11 cellular contexts compared by ENCODE assay signal in the genomic region with DNA sequence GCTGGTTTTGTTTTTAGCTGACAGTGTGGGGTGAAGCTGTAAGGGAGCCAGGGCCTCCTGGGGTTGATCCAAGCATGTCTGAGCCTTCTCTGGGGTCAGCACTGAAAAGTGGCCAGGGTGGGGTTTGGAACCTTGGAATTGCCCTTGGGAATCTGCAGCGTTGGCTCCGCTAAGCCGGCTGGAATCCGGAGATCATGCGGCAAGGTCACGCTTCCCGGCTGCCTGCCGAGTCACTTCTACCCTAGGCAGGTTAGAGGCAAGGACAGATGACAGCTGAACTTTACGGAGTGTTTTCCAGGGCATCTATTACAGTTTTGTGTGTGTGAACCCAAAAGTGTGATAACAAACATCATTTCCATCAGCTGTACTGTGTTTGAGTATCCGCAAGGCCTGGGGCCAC. TPM values are rescaled to one million over a fixed set of nuclear protein-coding genes. Genes with fewer than 3 reads are reported as not detected.
DNase-seq lines count a peak whose midpoint lies in the region; ATAC-seq, FAIRE-seq and TF ChIP-seq lines count a peak whose summit lies in the region.
"Had no signal": no experiment of that assay in that cellular context is flagged by ENCODE, and none has a peak within 500 bp of the region (broad histone marks: within the 10 kb centered on the region; RNA-seq: fewer than 3 reads in every experiment).

No MANE protein-coding gene starts in this region.

- H3K36me3 ChIP-seq in stomach: no peaks in the 10 kb centered on the region
- H3K36me3 ChIP-seq: prostate gland had no signal

- TF ChIP-seq POLR2A in stomach (IDR thresholded peaks at IDR 0.05): no peak

- H3K4me1 Mint-ChIP-seq in activated CD4-positive, alpha-beta T cell treated with anti-CD3 and anti-CD28 coated beads for 36 hours: peaks cover 80% of the 10 kb centered on the region
- H3K4me1 Mint-ChIP-seq in activated naive CD8-positive, alpha-beta T cell treated with anti-CD3 and anti-CD28 coated beads, Interleukin-2, amount 50 U/mL, for 24 hours: peaks cover 75% of the 10 kb centered on the region

- no peaks in the 10 kb centered on the region for H3K27me3 Mint-ChIP-seq in activated CD4-positive, alpha-beta T cell treated with anti-CD3 and anti-CD28 coated beads for 36 hours
- H3K27me3 Mint-ChIP-seq in activated naive CD8-positive, alpha-beta T cell treated with anti-CD3 and anti-CD28 coated beads, Interleukin-2, amount 50 U/mL, for 24 hours: no peaks in the 10 kb centered on the region

- ATAC-seq in activated CD4-positive, alpha-beta T cell treated with anti-CD3 and anti-CD28 coated beads for 36 hours: no peak
- ATAC-seq in activated naive CD8-positive, alpha-beta T cell treated with anti-CD3 and anti-CD28 coated beads, Interleukin-2, amount 50 U/mL, for 24 hours: no peak
- ATAC-seq: A549 had no signal

- CTCF ChIA-PET in activated CD4-positive, alpha-beta T cell treated with anti-CD3 and anti-CD28 coated beads for 36 hours (lab: Charles Lee): interaction anchor here (4.0 to 4.3 kb wide), 2 partner anchors 16 to 24 kb away, joined by 33 to 42 read pairs; partner anchors contain the start of gene ABCG1

- 62 to 87% (median 74%) methylated on average over 10 of the region's 10 CpGs for WGBS in stomach, 5 donors

- no peak for DNase-seq in activated CD4-positive, alpha-beta T cell treated with anti-CD3 and anti-CD28 coated beads for 36 hours
- DNase-seq in activated CD4-positive, alpha-beta T cell treated with anti-CD3 and anti-CD28 coated beads for 1 hour: no peak
- DNase-seq in activated naive CD8-positive, alpha-beta T cell treated with anti-CD3 and anti-CD28 coated beads, Interleukin-2, amount 50 U/mL, for 24 hours: no peak
- DNase-seq in lung microvascular endothelial cell (ENCODE audit: low read depth in 2 of 2) (peak; percentile 33 to 69), stomach (peak; percentile 52), D721Med (ENCODE audit: insufficient read length, low spot score) (no peak), occipital lobe (lab: John Stamatoyannopoulos, UW) (no peak)
- no peak for DNase-seq in activated CD4-positive, CD25-positive, alpha-beta regulatory T cell (lab: John Stamatoyannopoulos, UW)
- DNase-seq: NCI-H1105 treated with DMSO at 0.1 percent for 48 hours had no signal

- H3K4me3 Mint-ChIP-seq in activated CD4-positive, alpha-beta T cell treated with anti-CD3 and anti-CD28 coated beads for 36 hours: peak overlapping the region; percentile 72
- no peak overlapping the region for H3K4me3 Mint-ChIP-seq in activated naive CD8-positive, alpha-beta T cell treated with anti-CD3 and anti-CD28 coated beads, Interleukin-2, amount 50 U/mL, for 24 hours

- POLR2A ChIA-PET in activated CD4-positive, alpha-beta T cell treated with anti-CD3 and anti-CD28 coated beads for 36 hours (lab: Charles Lee): interaction anchor here (1.1 kb wide), 1 partner anchor 292 kb away, joined by 4 read pairs; no protein-coding TSS in a partner anchor

- TF ChIP-seq CTCF in stomach (IDR thresholded peaks at IDR 0.05) (no peak), D721Med (IDR thresholded peaks at IDR 0.05; ENCODE audit: insufficient read depth, missing control alignments) (no peak)

- H3K4me3 ChIP-seq in stomach: no peak overlapping the region
- H3K4me3 ChIP-seq: A549 had no signal

- no peak for FAIRE-seq in D721Med (lab: Jason Lieb, UNC)
- FAIRE-seq: A549 had no signal

- no peaks in the 10 kb centered on the region for H3K27me3 ChIP-seq in stomach

- H3K9me3 Mint-ChIP-seq in activated CD4-positive, alpha-beta T cell treated with anti-CD3 and anti-CD28 coated beads for 36 hours (ENCODE audit: low read depth): no peaks in the 10 kb centered on the region
- no peaks in the 10 kb centered on the region for H3K9me3 Mint-ChIP-seq in activated naive CD8-positive, alpha-beta T cell treated with anti-CD3 and anti-CD28 coated beads, Interleukin-2, amount 50 U/mL, for 24 hours

- no peak for TF ChIP-seq EP300 in stomach (IDR thresholded peaks at IDR 0.05)

- intact Hi-C loops in activated CD4-positive, alpha-beta T cell treated with anti-CD3 and anti-CD28 coated beads for 36 hours (cut with DNase I, micrococcal nuclease): loop anchor here (2.0 to 10.0 kb wide), 8 partner anchors 73 to 659 kb away; partner anchors contain the start of genes NDUFV3 (in 1 of the 2), RIPK4 (in 1 of the 2) and UBASH3A (in 1 of the 2)
- intact Hi-C loops in stomach (cut with DNase I; ENCODE audit: low total_unique reads): no loop called here

- H3K36me3 Mint-ChIP-seq in activated CD4-positive, alpha-beta T cell treated with anti-CD3 and anti-CD28 coated beads for 36 hours (ENCODE audit: low read depth): peaks cover 10% of the 10 kb centered on the region
- no peaks in the 10 kb centered on the region for H3K36me3 Mint-ChIP-seq in activated naive CD8-positive, alpha-beta T cell treated with anti-CD3 and anti-CD28 coated beads, Interleukin-2, amount 50 U/mL, for 24 hours (ENCODE audit: low read depth)

- H3K27ac Mint-ChIP-seq in activated CD4-positive, alpha-beta T cell treated with anti-CD3 and anti-CD28 coated beads for 36 hours: peak overlapping the region; percentile 92
- H3K27ac Mint-ChIP-seq in activated naive CD8-positive, alpha-beta T cell treated with anti-CD3 and anti-CD28 coated beads, Interleukin-2, amount 50 U/mL, for 24 hours: peak overlapping the region; percentile 81

- H3K4me1 ChIP-seq in stomach: peaks cover 65 to 84% (median 68%) of the 10 kb centered on the region in 4 donors

- no peaks in the 10 kb centered on the region for H3K9me3 ChIP-seq in stomach
- H3K9me3 ChIP-seq: A549, prostate gland had no signal

- H3K27ac ChIP-seq in stomach: peak overlapping the region; percentile 83 to 91 (median 88)

RNA-seq across cellular contexts. Expression of gene ABCG1, which starts 17.1 kb away (rescaled TPM):
- total RNA-seq in activated CD4-positive, alpha-beta T cell treated with anti-CD3 and anti-CD28 coated beads for 36 hours: 10 to 100 TPM; 11.6 to 16.3 TPM
- total RNA-seq in lung microvascular endothelial cell: 76.9 and 156 TPM in 2 replicates
- 10 to 100 TPM in 4 of 5 donors, 1 to 10 TPM in 1; 4.1 to 65.9 (median 31.6) TPM for total RNA-seq in stomach
- 1 to 10 TPM; 3.1 to 4.7 (median 4.2) TPM for polyA plus RNA-seq in stomach
- total RNA-seq in occipital lobe: 16.1 TPM

Comparison
In these comparisons a context has a peak if more than half of its experiments do, and no peak if none do; other contexts are left out.
1. DNase-seq: peak in lung microvascular endothelial cell (2 of 2) and stomach (single experiment); none in activated CD4-positive, alpha-beta T cell treated with anti-CD3 and anti-CD28 coated beads for 36 hours (single experiment), activated CD4-positive, alpha-beta T cell treated with anti-CD3 and anti-CD28 coated beads for 1 hour (single experiment), activated naive CD8-positive, alpha-beta T cell treated with anti-CD3 and anti-CD28 coated beads, Interleukin-2, amount 50 U/mL, for 24 hours (single experiment), D721Med (single experiment), activated CD4-positive, CD25-positive, alpha-beta regulatory T cell (0 of 4) and occipital lobe (single experiment).